Comparison of ENCODE assay signal across 31 cellular contexts in genomic region chr16:79190542-79190941, GRCh38.
"Had no signal": no experiment of that assay in that cellular context is flagged by ENCODE, and none has a peak within 500 bp of the region (broad histone marks: within the 10 kb centered on the region; RNA-seq: fewer than 3 reads in every experiment).

No MANE protein-coding gene starts in this region.

- DNase-seq: activated B cell treated with CpG ODN at 0.5 μM for 24 hours; activated CD4-positive, alpha-beta T cell treated with anti-CD3 and anti-CD28 coated beads for 48 hours; activated CD4-positive, alpha-beta T cell treated with anti-CD3 and anti-CD28 coated beads, Interleukin-2, amount 50 U/mL, for 1 hour; activated CD4-positive, alpha-beta T cell treated with anti-CD3 and anti-CD28 coated beads, Interleukin-2, amount 50 U/mL, for 48 hours; activated CD8-positive, alpha-beta memory T cell treated with anti-CD3 and anti-CD28 coated beads for 24 hours; activated CD8-positive, alpha-beta T cell treated with anti-CD3 and anti-CD28 coated beads for 36 hours; activated effector memory CD4-positive, alpha-beta T cell treated with Interleukin-2 at 50 U/mL for 16 hours; activated gamma-delta T cell treated with Interleukin-2 at 50 U/mL for 16 hours; activated naive CD4-positive, alpha-beta T cell treated with anti-CD3 and anti-CD28 coated beads, Interleukin-2, amount 50 U/mL, for 16 hours; activated naive CD4-positive, alpha-beta T cell treated with Interleukin-2 at 50 U/mL for 16 hours; activated T-cell treated with anti-CD3 and anti-CD28 coated beads, Interleukin-2, amount 50 U/mL, for 4 hours; amniotic stem cell; anterior cingulate cortex; brain microvascular endothelial cell; caudate nucleus; cortex of kidney; dermis blood vessel endothelial cell; effector CD4-positive, alpha-beta T cell; effector memory CD8-positive, alpha-beta T cell; erythroblast; foreskin keratinocyte; gastrocnemius medialis; glutamatergic neuron; heart left ventricle; T-helper 9 cell; WERI-Rb-1 had no signal

- H3K27ac ChIP-seq: brain microvascular endothelial cell, esophagus muscularis mucosa, foreskin keratinocyte, gastrocnemius medialis, heart left ventricle, WERI-Rb-1 had no signal

- H3K4me1 ChIP-seq: foreskin keratinocyte, gastrocnemius medialis had no signal

- ATAC-seq: activated CD4-positive, CD25-positive, alpha-beta regulatory T cell treated with anti-CD3 and anti-CD28 coated beads, Interleukin-2, amount 50 U/mL, for 24 hours; activated CD8-positive, alpha-beta T cell treated with anti-CD3 and anti-CD28 coated beads for 36 hours; activated T-cell treated with anti-CD3 and anti-CD28 coated beads, Interleukin-2, amount 50 U/mL, for 4 hours; activated T-helper 17 cell treated with anti-CD3 and anti-CD28 coated beads, Interleukin-2, amount 50 U/mL, for 72 hours; effector memory CD8-positive, alpha-beta T cell; foreskin keratinocyte; gastrocnemius medialis; heart left ventricle had no signal

- H3K27me3 ChIP-seq: brain microvascular endothelial cell, esophagus muscularis mucosa, gastrocnemius medialis, heart left ventricle had no signal

- H3K36me3 ChIP-seq: brain microvascular endothelial cell, esophagus muscularis mucosa, gastrocnemius medialis, heart left ventricle, WERI-Rb-1 had no signal

- H3K9me3 ChIP-seq: esophagus muscularis mucosa, gastrocnemius medialis had no signal

- H3K4me3 ChIP-seq: esophagus muscularis mucosa, gastrocnemius medialis, heart left ventricle had no signal

- FAIRE-seq: astrocyte, colon had no signal
